In genomic region chr4:116150152-116150551, GRCh38 we compare ENCODE assay signal across 17 cellular contexts.
"Had no signal": no experiment of that assay in that cellular context is flagged by ENCODE, and none has a peak within 500 bp of the region (broad histone marks: within the 10 kb centered on the region; RNA-seq: fewer than 3 reads in every experiment).

No MANE protein-coding gene starts in this region.

- H3K27ac ChIP-seq: brain microvascular endothelial cell, dorsolateral prefrontal cortex, esophagus muscularis mucosa, transverse colon had no signal

- H3K4me3 ChIP-seq: dorsolateral prefrontal cortex, esophagus muscularis mucosa, lung, smooth muscle cell, transverse colon had no signal

- H3K4me2 ChIP-seq: smooth muscle cell had no signal

- ATAC-seq: activated T-cell treated with anti-CD3 and anti-CD28 coated beads, Interleukin-2, amount 50 U/mL, for 72 hours; left cardiac atrium; naive thymus-derived CD4-positive, alpha-beta T cell; right cardiac atrium had no signal

- H3K36me3 ChIP-seq: brain microvascular endothelial cell, esophagus muscularis mucosa, transverse colon had no signal

- H3K4me1 ChIP-seq: esophagus muscularis mucosa, transverse colon had no signal

- H3K9me3 ChIP-seq: esophagus muscularis mucosa, transverse colon had no signal

- H3K27me3 ChIP-seq: brain microvascular endothelial cell, dorsolateral prefrontal cortex, esophagus muscularis mucosa, transverse colon had no signal

- DNase-seq: activated CD4-positive, alpha-beta memory T cell treated with anti-CD3 and anti-CD28 coated beads for 36 hours; activated gamma-delta T cell treated with Interleukin-2 at 50 U/mL for 16 hours; activated naive CD8-positive, alpha-beta T cell treated with anti-CD3 and anti-CD28 coated beads for 36 hours; activated T-cell treated with anti-CD3 and anti-CD28 coated beads, Interleukin-2, amount 50 U/mL, for 72 hours; brain microvascular endothelial cell; dorsolateral prefrontal cortex; foreskin fibroblast; left cardiac atrium; naive thymus-derived CD4-positive, alpha-beta T cell; right cardiac atrium; stimulated activated CD4-positive, alpha-beta T cell treated with anti-CD3 and anti-CD28 coated beads, Interleukin-1b, Interleukin-23, amount 100 ng/mL, for 48 hours; stimulated activated naive B cell treated with anti-CD40 and anti-IgM and Interleukin-4, amounts not matched to agents 10 μg/mL and 1 μg/mL and 100 μg/mL, for 72 hours; transverse colon had no signal

- FAIRE-seq: endometrium had no signal
